ENCODE assay signal across 20 cellular contexts in genomic region chr4:39754309-39754708, GRCh38. TPM values are rescaled to one million over a fixed set of nuclear protein-coding genes. Genes with fewer than 3 reads are reported as not detected.
DNase-seq lines count a peak whose midpoint lies in the region; ATAC-seq and TF ChIP-seq lines count a peak whose summit lies in the region.
"Had no signal": no experiment of that assay in that cellular context is flagged by ENCODE, and none has a peak within 500 bp of the region (broad histone marks: within the 10 kb centered on the region; RNA-seq: fewer than 3 reads in every experiment).

No MANE protein-coding gene starts in this region.

- CTCF ChIA-PET in activated B cell treated with CpG ODN at 0.5 μM for 24 hours (lab: Charles Lee): interaction anchor here (1.0 kb wide), 1 partner anchor 285 kb away, joined by 3 read pairs; no protein-coding TSS in a partner anchor

- TF ChIP-seq CTCF in activated B cell treated with CpG ODN at 0.5 μM for 24 hours (IDR thresholded peaks at IDR 0.05): no peak

- POLR2A ChIA-PET in activated B cell treated with CpG ODN at 0.5 μM for 24 hours (lab: Charles Lee): no interaction called here

- DNase-seq in activated naive CD4-positive, alpha-beta T cell treated with anti-CD3 and anti-CD28 coated beads, Interleukin-2, amount 50 U/mL, for 72 hours (ENCODE audit: low spot score in 2 of 2): no peak
- peak; percentile 61 for DNase-seq in Karpas-422
- DNase-seq in activated B cell treated with CpG ODN at 0.5 μM for 24 hours: no peak
- peak; percentile 44 for DNase-seq in pons (ENCODE audit: low spot score)
- no peak for DNase-seq in NCI-H524 (lab: John Stamatoyannopoulos, UW)
- DNase-seq: activated naive CD4-positive, alpha-beta T cell treated with anti-CD3 and anti-CD28 coated beads, Interleukin-2, amount 10 ng/mL, durations not matched to agents 7 days and 5 days; DMS153; gastrocnemius medialis; GDM1; NCI-H1436; NCI-H526 treated with DMSO at 0.1 percent for 48 hours; PC-3; posterior cingulate gyrus; sigmoid colon had no signal

- H3K4me3 ChIP-seq in Karpas-422 (ENCODE audit: low read length): no peak overlapping the region; the same call in 1 of the 2 replicates
- H3K4me3 ChIP-seq: gastrocnemius medialis, sigmoid colon had no signal

- peak overlapping the region; percentile 84 for H3K27ac Mint-ChIP-seq in activated naive CD4-positive, alpha-beta T cell treated with anti-CD3 and anti-CD28 coated beads, Interleukin-2, amount 50 U/mL, for 24 hours
- H3K27ac Mint-ChIP-seq in activated naive CD4-positive, alpha-beta T cell treated with anti-CD3 and anti-CD28 coated beads, Interleukin-2, amount 50 U/mL, for 72 hours: peak overlapping the region in 1 of 2 donors; percentile 8
- peak overlapping the region; percentile 69 for H3K27ac Mint-ChIP-seq in activated B cell treated with CpG ODN at 0.5 μM for 24 hours
- H3K27ac Mint-ChIP-seq: activated naive CD4-positive, alpha-beta T cell treated with anti-CD3 and anti-CD28 coated beads, Interleukin-2, amount 10 ng/mL, durations not matched to agents 7 days and 5 days; natural killer cell treated with Interleukin-12 subunit alpha and Interleukin-12 subunit beta and Interleukin-15 and Interleukin-18, amount 100 ng/mL, for 72 hours had no signal

- no peak overlapping the region for H3K9ac ChIP-seq in Karpas-422 (ENCODE audit: low read length)

- H3K4me1 ChIP-seq in Karpas-422 (ENCODE audit: low read length): peaks cover 22% of the 10 kb centered on the region
- H3K4me1 ChIP-seq: gastrocnemius medialis had no signal

- H3K4me3 Mint-ChIP-seq in activated naive CD4-positive, alpha-beta T cell treated with anti-CD3 and anti-CD28 coated beads, Interleukin-2, amount 50 U/mL, for 24 hours: no peak overlapping the region
- H3K4me3 Mint-ChIP-seq in activated B cell treated with CpG ODN at 0.5 μM for 24 hours: peak overlapping the region; percentile 33
- H3K4me3 Mint-ChIP-seq: activated naive CD4-positive, alpha-beta T cell treated with anti-CD3 and anti-CD28 coated beads, Interleukin-2, amount 10 ng/mL, durations not matched to agents 7 days and 5 days; natural killer cell treated with Interleukin-12 subunit alpha and Interleukin-12 subunit beta and Interleukin-15 and Interleukin-18, amount 100 ng/mL, for 72 hours had no signal

- H3K9me3 Mint-ChIP-seq in activated naive CD4-positive, alpha-beta T cell treated with anti-CD3 and anti-CD28 coated beads, Interleukin-2, amount 50 U/mL, for 24 hours: no peaks in the 10 kb centered on the region
- H3K9me3 Mint-ChIP-seq in activated naive CD4-positive, alpha-beta T cell treated with anti-CD3 and anti-CD28 coated beads, Interleukin-2, amount 50 U/mL, for 72 hours: no peaks in the 10 kb centered on the region
- H3K9me3 Mint-ChIP-seq in activated B cell treated with CpG ODN at 0.5 μM for 24 hours: no peaks in the 10 kb centered on the region
- H3K9me3 Mint-ChIP-seq: activated naive CD4-positive, alpha-beta T cell treated with anti-CD3 and anti-CD28 coated beads, Interleukin-2, amount 10 ng/mL, durations not matched to agents 7 days and 5 days; natural killer cell treated with Interleukin-12 subunit alpha and Interleukin-12 subunit beta and Interleukin-15 and Interleukin-18, amount 100 ng/mL, for 72 hours had no signal

- intact Hi-C loops in activated B cell treated with CpG ODN at 0.5 μM for 24 hours (cut with micrococcal nuclease): loop anchor here (5.0 to 10.0 kb wide), 2 partner anchors 57 to 220 kb away; partner anchors contain the start of genes PDS5A and UBE2K

- peaks cover 30% of the 10 kb centered on the region for H3K36me3 ChIP-seq in Karpas-422 (ENCODE audit: insufficient read depth, low read length)

- H3K4me2 ChIP-seq in Karpas-422 (ENCODE audit: low read depth, low read length, poor library complexity, severe bottlenecking): peak overlapping the region; percentile 2

- H3K36me3 Mint-ChIP-seq in activated naive CD4-positive, alpha-beta T cell treated with anti-CD3 and anti-CD28 coated beads, Interleukin-2, amount 50 U/mL, for 24 hours: peaks cover 17% of the 10 kb centered on the region
- peaks cover 0 to 4% of the 10 kb centered on the region in 2 donors for H3K36me3 Mint-ChIP-seq in activated naive CD4-positive, alpha-beta T cell treated with anti-CD3 and anti-CD28 coated beads, Interleukin-2, amount 50 U/mL, for 72 hours
- H3K36me3 Mint-ChIP-seq in activated B cell treated with CpG ODN at 0.5 μM for 24 hours (ENCODE audit: low read depth): peaks cover 56% of the 10 kb centered on the region

- no peak for ATAC-seq in activated naive CD4-positive, alpha-beta T cell treated with anti-CD3 and anti-CD28 coated beads, Interleukin-2, amount 50 U/mL, for 72 hours
- ATAC-seq in activated B cell treated with CpG ODN at 0.5 μM for 24 hours (ENCODE audit: low read depth) (peak; percentile 60), GM21528 (IDR thresholded peaks at IDR 0.05; ENCODE audit: low FRiP score, unreplicated experiment) (no peak)
- no peak for ATAC-seq in activated CD4-positive, CD25-positive, alpha-beta regulatory T cell treated with anti-CD3 and anti-CD28 coated beads, Interleukin-2, amount 50 U/mL, for 24 hours
- ATAC-seq: gastrocnemius medialis; HCT116; natural killer cell treated with Interleukin-12 subunit alpha and Interleukin-12 subunit beta and Interleukin-15 and Interleukin-18, amount 100 ng/mL, for 72 hours; PC-3 had no signal

- H3K9me3 ChIP-seq in Karpas-422 (ENCODE audit: low read length): no peaks in the 10 kb centered on the region
- H3K9me3 ChIP-seq: gastrocnemius medialis, sigmoid colon had no signal

- H3K79me2 ChIP-seq in Karpas-422 (ENCODE audit: low read length): peaks cover 69% of the 10 kb centered on the region

- peak overlapping the region; percentile 62 for H3K27ac ChIP-seq in Karpas-422 (ENCODE audit: low read length)
- H3K27ac ChIP-seq: C4-2B, gastrocnemius medialis, sigmoid colon had no signal

- no peaks in the 10 kb centered on the region for H3K9me2 ChIP-seq in Karpas-422 (replicated peaks; ENCODE audit: insufficient read depth, low read length)

- H3K4me1 Mint-ChIP-seq in activated naive CD4-positive, alpha-beta T cell treated with anti-CD3 and anti-CD28 coated beads, Interleukin-2, amount 50 U/mL, for 24 hours: peaks cover 11% of the 10 kb centered on the region
- peaks cover 24% of the 10 kb centered on the region for H3K4me1 Mint-ChIP-seq in activated B cell treated with CpG ODN at 0.5 μM for 24 hours

- H4K20me1 ChIP-seq in Karpas-422 (ENCODE audit: insufficient read depth, low read depth, low read length): 0 out of 2 replicates have a peak, but pooled peaks cover 2% of the 10 kb centered on the region

- H3K27me3 Mint-ChIP-seq in activated naive CD4-positive, alpha-beta T cell treated with anti-CD3 and anti-CD28 coated beads, Interleukin-2, amount 50 U/mL, for 24 hours: no peaks in the 10 kb centered on the region
- no peaks in the 10 kb centered on the region for H3K27me3 Mint-ChIP-seq in activated B cell treated with CpG ODN at 0.5 μM for 24 hours
- H3K27me3 Mint-ChIP-seq: activated naive CD4-positive, alpha-beta T cell treated with anti-CD3 and anti-CD28 coated beads, Interleukin-2, amount 10 ng/mL, durations not matched to agents 7 days and 5 days; natural killer cell treated with Interleukin-12 subunit alpha and Interleukin-12 subunit beta and Interleukin-15 and Interleukin-18, amount 100 ng/mL, for 72 hours had no signal

- no peak overlapping the region for H2AFZ ChIP-seq in Karpas-422 (ENCODE audit: low read length)

- no peaks in the 10 kb centered on the region for H3K27me3 ChIP-seq in Karpas-422 (ENCODE audit: low read length)
- H3K27me3 ChIP-seq: gastrocnemius medialis, sigmoid colon had no signal

RNA-seq across cellular contexts. Expression of gene UBE2K, which starts 56.4 kb away (rescaled TPM):
- 10 to 100 TPM; 70.8 to 78.8 TPM for total RNA-seq in activated naive CD4-positive, alpha-beta T cell treated with anti-CD3 and anti-CD28 coated beads, Interleukin-2, amount 50 U/mL, for 72 hours
- 32.9 and 35.8 TPM in 2 replicates for total RNA-seq in Karpas-422 (2014; rRNA removed; shearing (Covaris generic); ENCODE audit: low replicate concordance)
- 54.4 and 64.0 TPM in 2 replicates for total RNA-seq in activated B cell treated with CpG ODN at 0.5 μM for 24 hours

Comparison
In these comparisons a context has a peak if more than half of its experiments do, and no peak if none do; other contexts are left out.
1. DNase-seq: peak in Karpas-422 (single experiment) and pons (single experiment); none in activated naive CD4-positive, alpha-beta T cell treated with anti-CD3 and anti-CD28 coated beads, Interleukin-2, amount 50 U/mL, for 72 hours (0 of 2), activated B cell treated with CpG ODN at 0.5 μM for 24 hours (single experiment) and NCI-H524 (0 of 2).